Comparison of ENCODE assay signal across 1 cellular context in genomic region chr2:218286570-218287459, GRCh38.
TF ChIP-seq lines count a peak whose summit lies in the region.

No MANE protein-coding gene starts in this region.

TF ChIP-seq in HEK293, 187 proteins besides CTCF, POLR2A, EP300 and RAD21 (continued from another document and continues in another):
- TF ChIP-seq ZBTB10 (tag by site-specific recombination; IDR thresholded peaks at IDR 0.05) (no peak), GLIS2 (tag by site-specific recombination; IDR thresholded peaks at IDR 0.05) (peak; percentile 47), ZNF704 (tag by site-specific recombination; IDR thresholded peaks at IDR 0.05) (no peak), ZNF692 (tag by site-specific recombination; IDR thresholded peaks at IDR 0.05) (peak; percentile 67; the same call in 1 of the 2 replicates), ZNF510 (tag by site-specific recombination; IDR thresholded peaks at IDR 0.05; ENCODE audit: insufficient replicate concordance) (no peak), GLI4 (tag by site-specific recombination; IDR thresholded peaks at IDR 0.05) (no peak), ZNF354C (tag by site-specific recombination; IDR thresholded peaks at IDR 0.05; ENCODE audit: borderline replicate concordance, low read depth) (no peak), ZNF558 (tag by site-specific recombination; IDR thresholded peaks at IDR 0.05) (no peak), HOXD13 (CRISPR knock-in tag; IDR thresholded peaks at IDR 0.05; ENCODE audit: borderline replicate concordance) (no peak), ZNF311 (tag by site-specific recombination; IDR thresholded peaks at IDR 0.05; ENCODE audit: borderline replicate concordance) (no peak), HOXC10 (CRISPR knock-in tag; IDR thresholded peaks at IDR 0.05) (no peak), ZNF670 (tag by site-specific recombination; IDR thresholded peaks at IDR 0.05; ENCODE audit: low read depth) (no peak), GFI1B (tag by site-specific recombination; IDR thresholded peaks at IDR 0.05) (no peak), ZNF341 (tag by site-specific recombination; IDR thresholded peaks at IDR 0.05; ENCODE audit: low read depth) (peak; percentile 79), SCRT1 (tag by site-specific recombination; IDR thresholded peaks at IDR 0.05; ENCODE audit: borderline replicate concordance) (no peak), ELK4 (IDR thresholded peaks at IDR 0.05; ENCODE audit: borderline replicate concordance, low read depth, low read length) (no peak), ZSCAN4 (tag by site-specific recombination; IDR thresholded peaks at IDR 0.05) (no peak), ZNF394 (tag by site-specific recombination; IDR thresholded peaks at IDR 0.05; ENCODE audit: borderline replicate concordance) (peak; percentile 80; the same call in 1 of the 2 replicates), ZFP37 (tag by site-specific recombination; IDR thresholded peaks at IDR 0.05) (no peak), PRDM6 (tag by site-specific recombination; IDR thresholded peaks at IDR 0.05) (no peak), KLF1 (tag by site-specific recombination; IDR thresholded peaks at IDR 0.05) (peak; percentile 83), IKZF3 (tag by site-specific recombination; IDR thresholded peaks at IDR 0.05) (peak; percentile 50; the same call in 1 of the 2 replicates), ZBTB44 (tag by site-specific recombination; IDR thresholded peaks at IDR 0.05) (no peak), KLF10 (tag by site-specific recombination; IDR thresholded peaks at IDR 0.05) (peak; percentile 97), ZFP69B (tag by site-specific recombination; IDR thresholded peaks at IDR 0.05) (peak; percentile 49; the same call in 1 of the 2 replicates), ZNF404 (tag by site-specific recombination; IDR thresholded peaks at IDR 0.05) (no peak), ZNF501 (tag by site-specific recombination; IDR thresholded peaks at IDR 0.05) (no peak), HOXA7 (CRISPR knock-in tag; IDR thresholded peaks at IDR 0.05; ENCODE audit: borderline replicate concordance) (no peak), ZBTB21 (tag by site-specific recombination; IDR thresholded peaks at IDR 0.05) (peak; percentile 82), BCL6B (tag by site-specific recombination; IDR thresholded peaks at IDR 0.05) (no peak), SP3 (tag by site-specific recombination; IDR thresholded peaks at IDR 0.05) (peak; percentile 68), ZBTB49 (tag by site-specific recombination; IDR thresholded peaks at IDR 0.05; ENCODE audit: low read depth) (no peak), YY2 (tag by site-specific recombination; IDR thresholded peaks at IDR 0.05) (no peak), ZBTB8A (tag by site-specific recombination; IDR thresholded peaks at IDR 0.05) (0 out of 2 replicates have a peak, but pooled peaks have one; percentile 15), ZNF24 (tag by site-specific recombination; IDR thresholded peaks at IDR 0.05) (peak; percentile 21; the same call in 1 of the 2 replicates), ZNF513 (tag by site-specific recombination; IDR thresholded peaks at IDR 0.05) (peak; percentile 58; the same call in 1 of the 2 replicates), ZNF391 (tag by site-specific recombination; IDR thresholded peaks at IDR 0.05; ENCODE audit: borderline replicate concordance, low read depth) (no peak), ZNF529 (tag by site-specific recombination; IDR thresholded peaks at IDR 0.05; ENCODE audit: insufficient replicate concordance) (no peak), SETDB1 (IDR thresholded peaks at IDR 0.05; ENCODE audit: insufficient read length, low read length) (no peak), ZNF585B (tag by site-specific recombination; IDR thresholded peaks at IDR 0.05) (no peak), ZNF169 (tag by site-specific recombination; IDR thresholded peaks at IDR 0.05) (no peak), ZNF776 (tag by site-specific recombination; IDR thresholded peaks at IDR 0.05; ENCODE audit: borderline replicate concordance) (no peak), ZNF416 (tag by site-specific recombination; IDR thresholded peaks at IDR 0.05) (no peak)
